10 cellular contexts compared by ENCODE assay signal in genomic region chr17:21029515-21029914, GRCh38. TPM values are rescaled to one million over a fixed set of nuclear protein-coding genes. Genes with fewer than 3 reads are reported as not detected.
A peak's percentile ranks its signal among the peaks of the same experiment; 100 is the strongest.
DNase-seq lines count a peak whose midpoint lies in the region; TF ChIP-seq lines count a peak whose summit lies in the region.
"Had no signal": no experiment of that assay in that cellular context is flagged by ENCODE, and none has a peak within 500 bp of the region (broad histone marks: within the 10 kb centered on the region; RNA-seq: fewer than 3 reads in every experiment).

No MANE protein-coding gene starts in this region.

- H3K27me3 ChIP-seq in CD4-positive, alpha-beta memory T cell (ENCODE audit: insufficient read depth, low read length): no peaks in the 10 kb centered on the region
- no peaks in the 10 kb centered on the region for H3K27me3 ChIP-seq in dorsolateral prefrontal cortex
- H3K27me3 ChIP-seq in trophoblast cell (ENCODE audit: insufficient read depth, low read length): no peaks in the 10 kb centered on the region

- H3K4me2 ChIP-seq in trophoblast cell (ENCODE audit: low read length): no peak overlapping the region

- no peak overlapping the region for H3K27ac ChIP-seq in CD4-positive, alpha-beta memory T cell (ENCODE audit: low read depth, low read length)
- H3K27ac ChIP-seq in dorsolateral prefrontal cortex (peak overlapping the region in 51 of 59 donors; percentile 1 to 81 (median 67)), trophoblast cell (ENCODE audit: low read depth, low read length) (no peak overlapping the region)

- DNase-seq in CD4-positive, alpha-beta memory T cell: no peak
- DNase-seq in dorsolateral prefrontal cortex: no peak
- no peak for DNase-seq in trophoblast cell
- DNase-seq in COLO829 (ENCODE audit: low spot score): no peak
- no peak for DNase-seq in medulla oblongata (ENCODE audit: extremely low spot score)
- no peak for DNase-seq in NCI-H2107 treated with DMSO at 0.1 percent for 48 hours (lab: John Stamatoyannopoulos, UW; ENCODE audit: unreplicated experiment)
- no peak for DNase-seq in SW 1271 (lab: John Stamatoyannopoulos, UW)
- DNase-seq: NCI-H1417; NK-92 treated with Interleukin-12 subunit alpha and Interleukin-12 subunit beta, amount 100 ng/mL, for 24 hours had no signal

- no peak overlapping the region for H4K91ac ChIP-seq in trophoblast cell (ENCODE audit: low read depth, low read length)

- H3K4me1 ChIP-seq in CD4-positive, alpha-beta memory T cell (ENCODE audit: insufficient read depth, low read length): peaks cover 67% of the 10 kb centered on the region
- peaks cover 0 to 2% of the 10 kb centered on the region in 2 experiments for H3K4me1 ChIP-seq in trophoblast cell (ENCODE audit: control insufficient read depth in 1 of 2, insufficient read depth in 2 of 2, low read length in 2 of 2)

- no CpG with 5 or more reads among the region's 2 CpGs for WGBS in trophoblast cell (ENCODE audit: extremely low coverage, insufficient coverage, insufficient read length)

- H2BK120ac ChIP-seq in trophoblast cell (ENCODE audit: insufficient read depth, low read length, poor library complexity): no peak overlapping the region

- H3K4me1 Mint-ChIP-seq in CD4-positive, alpha-beta memory T cell: peaks cover 49 to 81% (median 65%) of the 10 kb centered on the region in 4 donors

- peak overlapping the region in 5 of 8 donors; percentile 6 to 43 (median 26) for H3K4me3 Mint-ChIP-seq in CD4-positive, alpha-beta memory T cell

- H3K27me3 Mint-ChIP-seq in CD4-positive, alpha-beta memory T cell: no peaks in the 10 kb centered on the region

- H3K9me3 ChIP-seq in CD4-positive, alpha-beta memory T cell (ENCODE audit: control insufficient read depth in 1 of 2, low read length in 2 of 2): no peaks in the 10 kb centered on the region
- no peaks in the 10 kb centered on the region for H3K9me3 ChIP-seq in trophoblast cell (ENCODE audit: insufficient read depth, low read depth, low read length)

- no peak overlapping the region for H3K18ac ChIP-seq in trophoblast cell (ENCODE audit: low read length)

- peaks cover 21 to 44% of the 10 kb centered on the region in 2 donors for H3K36me3 Mint-ChIP-seq in CD4-positive, alpha-beta memory T cell

- H3K79me1 ChIP-seq in trophoblast cell (ENCODE audit: low read length): no peaks in the 10 kb centered on the region

- H3K9me3 Mint-ChIP-seq in CD4-positive, alpha-beta memory T cell: no peaks in the 10 kb centered on the region

- H3K14ac ChIP-seq in trophoblast cell (ENCODE audit: low read length): no peak overlapping the region

- POLR2A ChIA-PET in CD4-positive, alpha-beta memory T cell (lab: Charles Lee; ENCODE audit: partially characterized antibody): no interaction called here

- H3K23ac ChIP-seq in trophoblast cell (ENCODE audit: low read length): no peak overlapping the region

- no peak overlapping the region for H2AFZ ChIP-seq in trophoblast cell (ENCODE audit: insufficient read depth, low read length, poor library complexity)

- H3K9ac ChIP-seq in trophoblast cell (ENCODE audit: low read length): no peak overlapping the region

- peak overlapping the region in 5 of 7 donors; percentile 5 to 91 (median 68) for H3K27ac Mint-ChIP-seq in CD4-positive, alpha-beta memory T cell

- H3K4me3 ChIP-seq in CD4-positive, alpha-beta memory T cell (ENCODE audit: low read length in 2 of 2): no peak overlapping the region
- peak overlapping the region in 10 of 59 donors; percentile 0 to 29 (median 14) for H3K4me3 ChIP-seq in dorsolateral prefrontal cortex
- no peak overlapping the region for H3K4me3 ChIP-seq in trophoblast cell (ENCODE audit: low read depth, low read length)

- H3K4ac ChIP-seq in trophoblast cell (ENCODE audit: low read depth, low read length): peak overlapping the region; percentile 95

- peaks cover 53% of the 10 kb centered on the region for H3K79me2 ChIP-seq in trophoblast cell (ENCODE audit: control insufficient read depth, insufficient read depth, low read length, poor library complexity)

- intact Hi-C loops in CD4-positive, alpha-beta memory T cell (cut with micrococcal nuclease): no loop called here
- intact Hi-C loops in dorsolateral prefrontal cortex (cut with DNase I): no loop called here

- H2BK12ac ChIP-seq in trophoblast cell (ENCODE audit: low read length): no peak overlapping the region

- TF ChIP-seq CTCF in dorsolateral prefrontal cortex (IDR thresholded peaks at IDR 0.05 in 54 of 56, conservative IDR thresholded peaks at IDR 0.05 in 2 of 56; ENCODE audit: low read depth in 1 of 56, partially characterized antibody in 56 of 56): no peak

- no peak overlapping the region for H2AK5ac ChIP-seq in trophoblast cell (ENCODE audit: low read length)

- peaks cover 15% of the 10 kb centered on the region for H3K36me3 ChIP-seq in CD4-positive, alpha-beta memory T cell (ENCODE audit: insufficient read depth, low read length)
- H3K36me3 ChIP-seq in trophoblast cell (ENCODE audit: control insufficient read depth in 1 of 2, insufficient read depth in 2 of 2, low read length in 2 of 2): peaks cover 36 to 48% of the 10 kb centered on the region in 2 experiments

- H2BK5ac ChIP-seq in trophoblast cell (ENCODE audit: low read depth, low read length, poor library complexity): no peak overlapping the region

- CTCF ChIA-PET in CD4-positive, alpha-beta memory T cell (lab: Charles Lee; ENCODE audit: partially characterized antibody): no interaction called here

- no peak overlapping the region for H4K8ac ChIP-seq in trophoblast cell (ENCODE audit: low read depth, low read length)

- H4K12ac ChIP-seq in trophoblast cell (ENCODE audit: low read depth, low read length): no peak overlapping the region

TF ChIP-seq in PFSK-1, 5 proteins besides CTCF, POLR2A, EP300 and RAD21:
- TF ChIP-seq POLR2AphosphoS5 (IDR thresholded peaks at IDR 0.05; ENCODE audit: low read depth, low read length): peak; percentile 12
- no peak for TF ChIP-seq REST (IDR thresholded peaks at IDR 0.05; ENCODE audit: insufficient read depth in 1 of 2, low read depth in 2 of 2, low read length in 2 of 2)
- TF ChIP-seq FOXP2 (optimal IDR thresholded peaks at IDR 0.05; ENCODE audit: borderline replicate concordance, extremely low read depth, extremely low read length, insufficient read depth): no peak
- no peak for TF ChIP-seq TAF1 (IDR thresholded peaks at IDR 0.05; ENCODE audit: borderline replicate concordance, insufficient read depth, low read length)
- no peak for TF ChIP-seq SIN3A (IDR thresholded peaks at IDR 0.05; ENCODE audit: borderline replicate concordance, insufficient read depth, low read length)

RNA-seq across cellular contexts. Expression of gene USP22, which starts 13.3 kb away (rescaled TPM):
- 100 to 1,000 TPM; 135 to 140 TPM for total RNA-seq in CD4-positive, alpha-beta memory T cell
- polyA plus RNA-seq in CD4-positive, alpha-beta memory T cell: 10 to 100 TPM; 14.4 to 37.7 TPM
- polyA plus RNA-seq in PFSK-1 (2012; ENCODE audit: insufficient read length, low read depth): 319 TPM
- 100 to 1,000 TPM; 223 to 385 (median 299) TPM for total RNA-seq in dorsolateral prefrontal cortex
- polyA plus RNA-seq in trophoblast cell (2013): 114 and 115 TPM in 2 replicates

Comparison
In these comparisons a context has a peak if more than half of its experiments do, and no peak if none do; other contexts are left out.
1. H3K27ac ChIP-seq: peak in dorsolateral prefrontal cortex (51 of 59); none in CD4-positive, alpha-beta memory T cell (single experiment) and trophoblast cell (single experiment).